ENCODE assay signal across 9 cellular contexts in genomic region chr3:63960048-63960711, GRCh38.
DNase-seq lines count a peak whose midpoint lies in the region; ATAC-seq and TF ChIP-seq lines count a peak whose summit lies in the region.
"Had no signal": no experiment of that assay in that cellular context is flagged by ENCODE, and none has a peak within 500 bp of the region (broad histone marks: within the 10 kb centered on the region; RNA-seq: fewer than 3 reads in every experiment).

No MANE protein-coding gene starts in this region.

- peak overlapping the region in 1 of 5 donors; percentile 35 for H3K9ac ChIP-seq in subcutaneous abdominal adipose tissue (ENCODE audit: low read length in 5 of 5)
- H3K9ac ChIP-seq: parathyroid adenoma had no signal

- H3K4me3 ChIP-seq in subcutaneous abdominal adipose tissue (ENCODE audit: low read depth in 1 of 5, low read length in 5 of 5) = peak overlapping the region; percentile 41 to 71 (median 59)

- TF ChIP-seq EP300 in Ishikawa (IDR thresholded peaks at IDR 0.05; ENCODE audit: borderline replicate concordance) = no peak

- ATAC-seq in HG03432 (IDR thresholded peaks at IDR 0.05; ENCODE audit: unreplicated experiment) (no peak), HG03039 (IDR thresholded peaks at IDR 0.05; ENCODE audit: unreplicated experiment) (no peak)

- H3K27me3 ChIP-seq in subcutaneous abdominal adipose tissue (ENCODE audit: control insufficient read depth in 5 of 5, insufficient read depth in 4 of 5, low read length in 5 of 5) = no peaks in the 10 kb centered on the region

- H3K36me3 ChIP-seq in subcutaneous abdominal adipose tissue (ENCODE audit: control insufficient read depth in 5 of 5, insufficient read depth in 5 of 5, low read length in 5 of 5) = peaks cover 0 to 12% (median 0%) of the 10 kb centered on the region in 5 donors

- H3K9me3 ChIP-seq in subcutaneous abdominal adipose tissue (ENCODE audit: control insufficient read depth in 5 of 5, low read length in 5 of 5) = no peaks in the 10 kb centered on the region

- no peak overlapping the region for H3K27ac ChIP-seq in subcutaneous abdominal adipose tissue (ENCODE audit: low read depth, low read length)
- H3K27ac ChIP-seq: parathyroid adenoma had no signal

- DNase-seq in ELR (ENCODE audit: low read depth) (peak; percentile 69), amniotic stem cell (lab: John Stamatoyannopoulos, UW) (peak; percentile 34), hepatic stellate cell (ENCODE audit: low spot score) (peak; percentile 46), NCI-H2171 treated with DMSO at 0.1 percent for 48 hours (lab: John Stamatoyannopoulos, UW) (no peak)

- no peak for TF ChIP-seq RAD21 in Ishikawa (IDR thresholded peaks at IDR 0.05; ENCODE audit: low read depth)

- peaks cover 0 to 20% (median 12%) of the 10 kb centered on the region in 5 donors for H3K4me1 ChIP-seq in subcutaneous abdominal adipose tissue (ENCODE audit: control insufficient read depth in 5 of 5, insufficient read depth in 5 of 5, low read length in 5 of 5)
- H3K4me1 ChIP-seq: parathyroid adenoma had no signal

TF ChIP-seq in Ishikawa, 13 proteins besides CTCF, POLR2A, EP300 and RAD21:
- TF ChIP-seq USF1 (IDR thresholded peaks at IDR 0.05) (peak; percentile 87), FOXM1 (IDR thresholded peaks at IDR 0.05; ENCODE audit: borderline replicate concordance, low read depth) (no peak)
